22 cellular contexts compared by ENCODE assay signal in genomic region chr1:228351850-228352249, GRCh38. TPM values are rescaled to one million over a fixed set of nuclear protein-coding genes. Genes with fewer than 3 reads are reported as not detected.
A peak's percentile ranks its signal among the peaks of the same experiment; 100 is the strongest.
DNase-seq lines count a peak whose midpoint lies in the region; ATAC-seq and TF ChIP-seq lines count a peak whose summit lies in the region.
"Had no signal": no experiment of that assay in that cellular context is flagged by ENCODE, and none has a peak within 500 bp of the region (broad histone marks: within the 10 kb centered on the region; RNA-seq: fewer than 3 reads in every experiment).

No MANE protein-coding gene starts in this region.

- ATAC-seq in RWPE2 (ENCODE audit: low read depth) (no peak), lower lobe of right lung (no peak), gastrocnemius medialis (no peak), HG03442 (IDR thresholded peaks at IDR 0.05; ENCODE audit: unreplicated experiment) (no peak)
- ATAC-seq: CD8-positive, alpha-beta T cell; PC-3 had no signal

- TF ChIP-seq CTCF in RWPE2 (IDR thresholded peaks at IDR 0.05; ENCODE audit: poor library complexity, severe bottlenecking) (no peak), cardiac muscle cell (IDR thresholded peaks at IDR 0.05; ENCODE audit: low read depth, low read length) (no peak), lower lobe of right lung (IDR thresholded peaks at IDR 0.05) (no peak), gastrocnemius medialis (IDR thresholded peaks at IDR 0.05 in 4 of 5, conservative IDR thresholded peaks at IDR 0.05 in 1 of 5) (no peak)

- no peak for TF ChIP-seq POLR2A in gastrocnemius medialis (IDR thresholded peaks at IDR 0.05)

- intact Hi-C loops in lower lobe of right lung (cut with DNase I) = no loop called here
- intact Hi-C loops in gastrocnemius medialis (cut with DNase I; ENCODE audit: low total_unique reads) = loop anchor here (5.0 kb wide), 1 partner anchor 60 kb away; no protein-coding TSS in a partner anchor

- H3K27me3 ChIP-seq in RWPE2 (ENCODE audit: insufficient read depth, poor library complexity, severe bottlenecking) = no peaks in the 10 kb centered on the region
- no peaks in the 10 kb centered on the region for H3K27me3 ChIP-seq in cardiac muscle cell
- H3K27me3 ChIP-seq in lower lobe of right lung (ENCODE audit: low read depth) = no peaks in the 10 kb centered on the region
- no peaks in the 10 kb centered on the region for H3K27me3 ChIP-seq in gastrocnemius medialis
- H3K27me3 ChIP-seq: BLaER1, MG63, SJSA1 had no signal

- H3K4me3 ChIP-seq in RWPE2 (ENCODE audit: severe bottlenecking) (no peak overlapping the region), cardiac muscle cell (no peak overlapping the region), lower lobe of right lung (no peak overlapping the region), gastrocnemius medialis (no peak overlapping the region)
- H3K4me3 ChIP-seq: BLaER1, MG63, SJSA1 had no signal

- DNase-seq in RWPE2 (ENCODE audit: low spot score) (peak; percentile 15), cardiac muscle cell (ENCODE audit: low read depth in 1 of 2, low spot score in 1 of 2) (no peak), lower lobe of right lung (peak; percentile 32), gastrocnemius medialis (no peak), KBM-7 (no peak)
- DNase-seq in activated CD8-positive, alpha-beta memory T cell treated with anti-CD3 and anti-CD28 coated beads, Interleukin-2, amount 50 U/mL, for 4 hours = no peak
- DNase-seq: Calu3, GF-D8, GOT3, Kasumi-1, MG63, NCI-H1048, NCI-H1436, NCI-H1930, NCI-H345, NCI-H524 treated with DMSO at 0.1 percent for 48 hours, PC-3 had no signal

- H3K36me3 ChIP-seq in RWPE2 (ENCODE audit: low read depth) = no peaks in the 10 kb centered on the region
- H3K36me3 ChIP-seq in cardiac muscle cell = peaks cover 21% of the 10 kb centered on the region
- H3K36me3 ChIP-seq in lower lobe of right lung = peaks cover 13% of the 10 kb centered on the region
- H3K36me3 ChIP-seq in gastrocnemius medialis = peaks cover 0 to 84% of the 10 kb centered on the region in 2 donors
- H3K36me3 ChIP-seq: MG63, SJSA1 had no signal

- H3K27ac ChIP-seq in RWPE2 (ENCODE audit: poor library complexity, severe bottlenecking) = no peak overlapping the region
- peak overlapping the region; percentile 52 for H3K27ac ChIP-seq in cardiac muscle cell
- H3K27ac ChIP-seq in lower lobe of right lung = no peak overlapping the region
- H3K27ac ChIP-seq in gastrocnemius medialis = peak overlapping the region in 3 of 4 donors; percentile 33 to 84 (median 33)
- H3K27ac ChIP-seq: BLaER1, RWPE1, SJSA1 had no signal

- in situ Hi-C loops in gastrocnemius medialis (cut with MboI; ENCODE audit: low sequenced_read_pairs in 4 of 4) = loop anchor here in 1 of 4 donors (10.0 kb wide), 1 partner anchor 57 kb away; no protein-coding TSS in a partner anchor
- in situ Hi-C loops in KBM-7 (cut with MboI; ENCODE audit: low pct_unique_long_range_greater_than_20kb, low sequenced_read_pairs) = no loop called here

- H3K4me1 ChIP-seq in RWPE2 (ENCODE audit: insufficient read depth, poor library complexity, severe bottlenecking) = no peaks in the 10 kb centered on the region
- no peaks in the 10 kb centered on the region for H3K4me1 ChIP-seq in cardiac muscle cell (ENCODE audit: low read depth)
- H3K4me1 ChIP-seq in lower lobe of right lung = no peaks in the 10 kb centered on the region
- no peaks in the 10 kb centered on the region for H3K4me1 ChIP-seq in gastrocnemius medialis
- H3K4me1 ChIP-seq: BLaER1, SJSA1 had no signal

- H3K9me3 ChIP-seq in RWPE2 (ENCODE audit: severe bottlenecking) = no peaks in the 10 kb centered on the region
- H3K9me3 ChIP-seq in cardiac muscle cell (ENCODE audit: low read depth) = no peaks in the 10 kb centered on the region
- H3K9me3 ChIP-seq in lower lobe of right lung = no peaks in the 10 kb centered on the region
- no peaks in the 10 kb centered on the region for H3K9me3 ChIP-seq in gastrocnemius medialis
- H3K9me3 ChIP-seq: BLaER1, MG63, SJSA1 had no signal

RNA-seq across cellular contexts. Expression of gene TRIM11, which starts 54.8 kb away (rescaled TPM):
- total RNA-seq in cardiac muscle cell (32.4 and 43.2 TPM in 2 replicates), lower lobe of right lung (26.2 TPM), gastrocnemius medialis (10 to 100 TPM in 2 of 4 donors, 1 to 10 TPM in 2; 4.0 to 12.2 (median 9.3) TPM)
- 16.4 and 18.5 TPM in 2 replicates for polyA plus RNA-seq in cardiac muscle cell

Comparison
In these comparisons a context has a peak if more than half of its experiments do, and no peak if none do; other contexts are left out.
1. DNase-seq: peak in RWPE2 (single experiment) and lower lobe of right lung (single experiment); none in cardiac muscle cell (0 of 2), gastrocnemius medialis (0 of 2), activated CD8-positive, alpha-beta memory T cell treated with anti-CD3 and anti-CD28 coated beads, Interleukin-2, amount 50 U/mL, for 4 hours (single experiment) and KBM-7 (single experiment).
2. H3K27ac ChIP-seq: peak in cardiac muscle cell (single experiment) and gastrocnemius medialis (3 of 4); none in RWPE2 (single experiment) and lower lobe of right lung (single experiment).